Comparison of ENCODE assay signal across 20 cellular contexts in genomic region chr1:67769633-67770256, GRCh38.
DNase-seq lines count a peak whose midpoint lies in the region; ATAC-seq, FAIRE-seq and TF ChIP-seq lines count a peak whose summit lies in the region.
"Had no signal": no experiment of that assay in that cellular context is flagged by ENCODE, and none has a peak within 500 bp of the region (broad histone marks: within the 10 kb centered on the region; RNA-seq: fewer than 3 reads in every experiment).

No MANE protein-coding gene starts in this region.

- TF ChIP-seq CTCF in astrocyte (IDR thresholded peaks at IDR 0.05; ENCODE audit: insufficient read depth, low read depth, low read length), result no peak
- TF ChIP-seq CTCF in kidney (IDR thresholded peaks at IDR 0.05; ENCODE audit: borderline replicate concordance, extremely low read depth, insufficient read depth), result no peak
- no peak for TF ChIP-seq CTCF in sigmoid colon (IDR thresholded peaks at IDR 0.05)

- H3K27ac Mint-ChIP-seq in astrocyte (ENCODE audit: unreplicated experiment), result peak overlapping the region; percentile 41
- H3K27ac Mint-ChIP-seq in stimulated activated naive B cell treated with anti-CD40 and anti-IgM and Interleukin-4, amounts not matched to agents 10 μg/mL and 1 μg/mL and 100 μg/mL, for 72 hours, result no peak overlapping the region

- H3F3A ChIP-seq in GM23248 (ENCODE audit: insufficient read depth), result peaks cover 49% of the 10 kb centered on the region

- H2AFZ ChIP-seq in GM23248 (no peak overlapping the region), astrocyte (ENCODE audit: low read depth, low read length) (no peak overlapping the region)

- H3K9me3 ChIP-seq in GM23248 (ENCODE audit: low read depth) (no peaks in the 10 kb centered on the region), astrocyte (ENCODE audit: insufficient read depth, low read depth, low read length) (no peaks in the 10 kb centered on the region), kidney (ENCODE audit: control insufficient read depth in 1 of 2, low read length in 2 of 2) (no peaks in the 10 kb centered on the region), sigmoid colon (no peaks in the 10 kb centered on the region)
- H3K9me3 ChIP-seq: BE2C, SJCRH30 had no signal

- H3K4me3 ChIP-seq in GM23248, result no peak overlapping the region
- H3K4me3 ChIP-seq in astrocyte (ENCODE audit: insufficient read depth, low read depth, low read length), result no peak overlapping the region
- no peak overlapping the region for H3K4me3 ChIP-seq in kidney (ENCODE audit: low read length in 2 of 2)
- H3K4me3 ChIP-seq in sigmoid colon, result no peak overlapping the region
- H3K4me3 ChIP-seq: SJCRH30 had no signal

- no peaks in the 10 kb centered on the region for H3K27me3 Mint-ChIP-seq in astrocyte (ENCODE audit: low read depth, unreplicated experiment)
- peaks cover 31 to 46% of the 10 kb centered on the region in 2 donors for H3K27me3 Mint-ChIP-seq in stimulated activated naive B cell treated with anti-CD40 and anti-IgM and Interleukin-4, amounts not matched to agents 10 μg/mL and 1 μg/mL and 100 μg/mL, for 72 hours

- H3K36me3 ChIP-seq in GM23248 (ENCODE audit: low read depth) (peaks cover 12% of the 10 kb centered on the region), astrocyte (ENCODE audit: insufficient read depth, low read length) (no peaks in the 10 kb centered on the region), kidney (ENCODE audit: control insufficient read depth in 1 of 2, insufficient read depth in 2 of 2, low read length in 2 of 2) (peaks cover 0 to 13% of the 10 kb centered on the region in 2 donors), sigmoid colon (no peaks in the 10 kb centered on the region)
- H3K36me3 ChIP-seq: BE2C had no signal

- H3K4me2 ChIP-seq in GM23248 (ENCODE audit: unreplicated experiment), result no peak overlapping the region
- H3K4me2 ChIP-seq in astrocyte (ENCODE audit: low read length), result no peak overlapping the region

- H3K27ac ChIP-seq in GM23248 (no peak overlapping the region), astrocyte (ENCODE audit: low read depth, low read length) (no peak overlapping the region), kidney (ENCODE audit: low read depth in 2 of 2, low read length in 2 of 2) (no peak overlapping the region), sigmoid colon (no peak overlapping the region)
- H3K27ac ChIP-seq: SJCRH30 had no signal

- TF ChIP-seq EP300 in sigmoid colon (IDR thresholded peaks at IDR 0.05), result no peak

- intact Hi-C loops in kidney (cut with DNase I) (loop anchor here (10.0 kb wide), 2 partner anchors 65 to 345 kb away; partner anchors contain the start of gene GNG12), sigmoid colon (cut with DNase I) (loop anchor here (5.0 kb wide), 2 partner anchors 83 to 573 kb away; no protein-coding TSS in a partner anchor)

- no peaks in the 10 kb centered on the region; the same call in 1 of the 2 replicates for H4K20me1 ChIP-seq in GM23248 (ENCODE audit: insufficient read depth)
- peaks cover 33% of the 10 kb centered on the region for H4K20me1 ChIP-seq in astrocyte (ENCODE audit: insufficient read depth, low read length)

- ATAC-seq in stimulated activated naive B cell treated with anti-CD40 and anti-IgM and Interleukin-4, amounts not matched to agents 10 μg/mL and 1 μg/mL and 100 μg/mL, for 72 hours (replicated peaks), result peak; percentile 38 to 65
- ATAC-seq: HCT116 had no signal

- no peak for TF ChIP-seq POLR2A in GM12891 (IDR thresholded peaks at IDR 0.05; ENCODE audit: low read depth, low read length)
- no peak for TF ChIP-seq POLR2A in sigmoid colon (IDR thresholded peaks at IDR 0.05)

- H3K79me2 ChIP-seq in GM23248 (ENCODE audit: insufficient read depth) (peaks cover 94% of the 10 kb centered on the region), astrocyte (ENCODE audit: insufficient read depth, low read length) (peaks cover 85% of the 10 kb centered on the region)

- H3K4me3 Mint-ChIP-seq in astrocyte (ENCODE audit: unreplicated experiment), result no peak overlapping the region
- H3K4me3 Mint-ChIP-seq in stimulated activated naive B cell treated with anti-CD40 and anti-IgM and Interleukin-4, amounts not matched to agents 10 μg/mL and 1 μg/mL and 100 μg/mL, for 72 hours, result no peak overlapping the region

- DNase-seq in GM12891 (ENCODE audit: insufficient read length, low spot score) (no peak), GM23248 (peak; percentile 23), astrocyte (ENCODE audit: low read depth) (no peak), kidney (no peak), sigmoid colon (no peak), GOT3 (lab: John Stamatoyannopoulos, UW) (no peak)
- DNase-seq in stimulated activated naive B cell treated with anti-CD40 and anti-IgM and Interleukin-4, amounts not matched to agents 10 μg/mL and 1 μg/mL and 100 μg/mL, for 72 hours, result no peak
- DNase-seq: BE2C, DMS79, Karpas-422, NCI-H1417, NCI-H187, NCI-H2107, NCI-H446 treated with DMSO at 0.1 percent for 48 hours, NCI-H526 treated with DMSO at 0.1 percent for 48 hours, OCI-M1, SJCRH30 had no signal

- H3K9me3 Mint-ChIP-seq in astrocyte (ENCODE audit: unreplicated experiment), result no peaks in the 10 kb centered on the region
- no peaks in the 10 kb centered on the region for H3K9me3 Mint-ChIP-seq in stimulated activated naive B cell treated with anti-CD40 and anti-IgM and Interleukin-4, amounts not matched to agents 10 μg/mL and 1 μg/mL and 100 μg/mL, for 72 hours

- no peaks in the 10 kb centered on the region for H3K9me2 ChIP-seq in GM23248 (ENCODE audit: insufficient read depth)

- FAIRE-seq in GM12891 (lab: Jason Lieb, UNC), result no peak
- FAIRE-seq in astrocyte (lab: Jason Lieb, UNC), result no peak
- no peak for FAIRE-seq in kidney (lab: Jason Lieb, UNC)
- FAIRE-seq: H1, RCC 7860 had no signal

- peaks cover 7% of the 10 kb centered on the region for H3K36me3 Mint-ChIP-seq in astrocyte (ENCODE audit: low read depth, unreplicated experiment)
- H3K36me3 Mint-ChIP-seq in stimulated activated naive B cell treated with anti-CD40 and anti-IgM and Interleukin-4, amounts not matched to agents 10 μg/mL and 1 μg/mL and 100 μg/mL, for 72 hours, result no peaks in the 10 kb centered on the region

- in situ Hi-C loops in GM23248 (cut with MboI), result loop anchor here (10.0 kb wide), 1 partner anchor 335 kb away; no protein-coding TSS in a partner anchor

- H3K9ac ChIP-seq in GM23248 (no peak overlapping the region), astrocyte (ENCODE audit: low read length) (peak overlapping the region; percentile 66), kidney (ENCODE audit: low read length in 2 of 2) (no peak overlapping the region)

- H3K27me3 ChIP-seq in GM23248 (replicated peaks; ENCODE audit: insufficient read depth), result no peaks in the 10 kb centered on the region
- no peaks in the 10 kb centered on the region for H3K27me3 ChIP-seq in astrocyte (ENCODE audit: insufficient read depth, low read length)
- no peaks in the 10 kb centered on the region for H3K27me3 ChIP-seq in sigmoid colon
- H3K27me3 ChIP-seq: BE2C, SJCRH30 had no signal

- H3K4me1 Mint-ChIP-seq in astrocyte (ENCODE audit: low read depth, unreplicated experiment), result peaks cover 57% of the 10 kb centered on the region
- peaks cover 2 to 12% of the 10 kb centered on the region in 2 donors for H3K4me1 Mint-ChIP-seq in stimulated activated naive B cell treated with anti-CD40 and anti-IgM and Interleukin-4, amounts not matched to agents 10 μg/mL and 1 μg/mL and 100 μg/mL, for 72 hours

- H3K4me1 ChIP-seq in GM23248 (ENCODE audit: insufficient read depth) (peaks cover 48% of the 10 kb centered on the region), astrocyte (ENCODE audit: insufficient read depth, low read length) (peaks cover 54% of the 10 kb centered on the region), kidney (ENCODE audit: control insufficient read depth in 1 of 2, insufficient read depth in 1 of 2, low read depth in 1 of 2, low read length in 2 of 2) (peaks cover 16 to 19% of the 10 kb centered on the region in 2 donors), sigmoid colon (peaks cover 0 to 36% (median 6%) of the 10 kb centered on the region in 4 donors)
- H3K4me1 ChIP-seq: BE2C had no signal

- 91 to 94% methylated on average over 6 of the region's 6 CpGs for WGBS in GM23248 (ENCODE audit: low coverage in 1 of 2, low lambda C conversion rate in 2 of 2, missing lambda C conversion rate in 2 of 2), 2 experiments
- 82 to 85% methylated on average over 6 of the region's 6 CpGs for WGBS in sigmoid colon, 2 donors

TF ChIP-seq in GM12891, 5 proteins besides CTCF, POLR2A, EP300 and RAD21:
- TF ChIP-seq POLR2AphosphoS5 (IDR thresholded peaks at IDR 0.05; ENCODE audit: low read depth, low read length) (no peak), SPI1 (IDR thresholded peaks at IDR 0.05; ENCODE audit: low read depth, low read length) (peak; percentile 7; the same call in 1 of the 2 replicates)
